In the genomic region with DNA sequence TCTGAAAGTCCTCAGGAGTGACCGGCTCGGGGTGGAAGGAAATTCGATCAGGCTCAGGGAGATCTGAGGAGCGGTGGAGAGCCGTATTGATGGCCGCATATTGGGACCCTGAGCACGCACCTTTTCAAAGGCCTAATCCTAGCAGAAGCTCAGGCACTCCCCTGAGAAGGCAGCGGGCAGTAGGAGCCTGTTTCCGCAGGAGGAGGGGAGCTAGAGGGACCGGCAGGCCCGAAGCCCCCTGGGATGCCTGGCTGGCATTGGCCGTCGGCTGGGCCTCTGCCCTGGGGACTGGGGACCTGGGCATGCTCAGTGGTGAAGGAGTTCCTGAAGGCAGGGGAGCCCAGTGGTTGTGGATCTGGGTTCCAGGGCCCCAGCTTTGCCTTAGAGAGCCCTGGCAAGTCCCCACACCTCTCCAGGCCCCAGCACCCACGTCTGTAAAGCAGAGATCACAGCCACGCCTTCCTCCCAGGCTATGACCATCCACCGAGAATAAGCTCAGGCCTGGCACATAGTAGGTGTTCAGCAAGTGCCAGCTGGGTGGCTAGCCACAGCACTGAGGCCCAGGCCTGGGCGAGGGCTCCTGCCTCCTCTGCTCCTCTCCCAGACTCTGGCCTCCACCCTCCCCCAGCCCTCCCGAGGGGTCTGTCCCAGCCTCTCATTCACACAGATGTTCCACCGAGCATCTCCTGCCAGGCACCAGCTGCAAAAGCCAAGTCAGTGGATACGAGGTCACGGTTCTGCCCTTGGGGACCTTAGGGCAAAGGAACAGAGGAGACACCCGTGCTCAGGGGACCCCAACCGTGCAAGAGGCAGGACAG, we compare ENCODE assay signal across 24 cellular contexts. TPM values are rescaled to one million over a fixed set of nuclear protein-coding genes. Genes with fewer than 3 reads are reported as not detected.
A peak's percentile ranks its signal among the peaks of the same experiment; 100 is the strongest.
DNase-seq lines count a peak whose midpoint lies in the region; ATAC-seq and TF ChIP-seq lines count a peak whose summit lies in the region.
"Had no signal": no experiment of that assay in that cellular context is flagged by ENCODE, and none has a peak within 500 bp of the region (broad histone marks: within the 10 kb centered on the region; RNA-seq: fewer than 3 reads in every experiment).

No MANE protein-coding gene starts in this region.

- H3K9me3 ChIP-seq in BE2C (no peaks in the 10 kb centered on the region), RWPE2 (ENCODE audit: severe bottlenecking) (peaks cover 6% of the 10 kb centered on the region), esophagus muscularis mucosa (no peaks in the 10 kb centered on the region), sigmoid colon (no peaks in the 10 kb centered on the region)
- H3K9me3 ChIP-seq: heart right ventricle, stomach, upper lobe of right lung had no signal

- H3K27me3 Mint-ChIP-seq in activated T-cell treated with anti-CD3 and anti-CD28 coated beads, Interleukin-2, amount 50 U/mL, for 4 hours (ENCODE audit: low read depth), result no peaks in the 10 kb centered on the region
- H3K27me3 Mint-ChIP-seq: activated CD4-positive, alpha-beta T cell treated with anti-CD3 and anti-CD28 coated beads, Interleukin-2, amount 10 ng/mL, durations not matched to agents 24 days and 14 days had no signal

- H3K4me1 ChIP-seq in BE2C, result no peaks in the 10 kb centered on the region; the same call in 1 of the 2 replicates
- H3K4me1 ChIP-seq in RWPE2 (ENCODE audit: insufficient read depth, poor library complexity, severe bottlenecking), result no peaks in the 10 kb centered on the region
- peaks cover 0 to 14% (median 11%) of the 10 kb centered on the region in 4 donors for H3K4me1 ChIP-seq in esophagus muscularis mucosa
- H3K4me1 ChIP-seq in sigmoid colon, result peaks cover 0 to 9% (median 6%) of the 10 kb centered on the region in 4 donors
- H3K4me1 ChIP-seq: heart right ventricle, upper lobe of right lung had no signal

- H3K4me3 ChIP-seq in BE2C (ENCODE audit: low read depth, low read length) (peak overlapping the region; percentile 33), RWPE2 (ENCODE audit: severe bottlenecking) (peak overlapping the region; percentile 5), esophagus muscularis mucosa (peak overlapping the region; percentile 17 to 45 (median 35)), sigmoid colon (peak overlapping the region in 2 of 4 donors; percentile 31 to 33)
- H3K4me3 ChIP-seq: skin epidermis, upper lobe of right lung had no signal

- H3K36me3 ChIP-seq in BE2C, result no peaks in the 10 kb centered on the region
- H3K36me3 ChIP-seq in RWPE2 (ENCODE audit: low read depth), result no peaks in the 10 kb centered on the region
- H3K36me3 ChIP-seq in esophagus muscularis mucosa, result no peaks in the 10 kb centered on the region
- H3K36me3 ChIP-seq in sigmoid colon, result no peaks in the 10 kb centered on the region
- H3K36me3 ChIP-seq: heart right ventricle, stomach, upper lobe of right lung had no signal

- H3K27me3 ChIP-seq in BE2C (no peaks in the 10 kb centered on the region), RWPE2 (ENCODE audit: insufficient read depth, poor library complexity, severe bottlenecking) (no peaks in the 10 kb centered on the region), esophagus muscularis mucosa (peaks cover 0 to 6% (median 0%) of the 10 kb centered on the region in 4 donors), sigmoid colon (no peaks in the 10 kb centered on the region)
- H3K27me3 ChIP-seq: upper lobe of right lung had no signal

- intact Hi-C loops in esophagus muscularis mucosa (cut with DNase I) (no loop called here), sigmoid colon (cut with DNase I) (no loop called here)

- H3K4me3 Mint-ChIP-seq in activated T-cell treated with anti-CD3 and anti-CD28 coated beads, Interleukin-2, amount 50 U/mL, for 4 hours, result no peak overlapping the region
- H3K4me3 Mint-ChIP-seq: activated CD4-positive, alpha-beta T cell treated with anti-CD3 and anti-CD28 coated beads, Interleukin-2, amount 10 ng/mL, durations not matched to agents 24 days and 14 days; CD8-positive, alpha-beta T cell had no signal

- 67% methylated on average over 22 of the region's 23 CpGs for WGBS in esophagus muscularis mucosa
- WGBS in sigmoid colon, 2 donors, result 74 to 83% methylated on average over 23 of the region's 23 CpGs

- ATAC-seq in RWPE2 (ENCODE audit: low read depth), result no peak
- no peak for ATAC-seq in HG03095 (IDR thresholded peaks at IDR 0.05; ENCODE audit: unreplicated experiment)
- no peak for ATAC-seq in activated T-cell treated with anti-CD3 and anti-CD28 coated beads, Interleukin-2, amount 50 U/mL, for 4 hours
- ATAC-seq: CD8-positive, alpha-beta T cell; Right ventricle myocardium inferior; upper lobe of right lung had no signal

- DNase-seq in BE2C (no peak), RWPE2 (ENCODE audit: low spot score) (no peak), esophagus muscularis mucosa (ENCODE audit: extremely low spot score) (no peak), sigmoid colon (no peak), NCI-H510A (lab: John Stamatoyannopoulos, UW) (no peak), MV-4-11 (lab: John Stamatoyannopoulos, UW) (no peak)
- no peak for DNase-seq in activated T-cell treated with anti-CD3 and anti-CD28 coated beads, Interleukin-2, amount 50 U/mL, for 4 hours
- DNase-seq: activated CD4-positive, alpha-beta T cell treated with anti-CD3 and anti-CD28 coated beads, Interleukin-2, amount 10 ng/mL, durations not matched to agents 24 days and 14 days; activated CD8-positive, alpha-beta memory T cell treated with anti-CD3 and anti-CD28 coated beads, Interleukin-2, amount 50 U/mL, for 4 hours; activated effector memory CD4-positive, alpha-beta T cell treated with anti-CD3 and anti-CD28 coated beads, Interleukin-2, amount 50 U/mL, for 16 hours; NCI-H1048; NCI-H2081; NCI-H510A treated with DMSO at 0.1 percent for 48 hours; stimulated activated CD4-positive, alpha-beta T cell treated with anti-CD3 and anti-CD28 coated beads, Interleukin-2, amount 100 ng/mL, for 48 hours; stomach; upper lobe of right lung had no signal

- no peaks in the 10 kb centered on the region for H3K36me3 Mint-ChIP-seq in activated T-cell treated with anti-CD3 and anti-CD28 coated beads, Interleukin-2, amount 50 U/mL, for 4 hours (ENCODE audit: insufficient read depth)
- H3K36me3 Mint-ChIP-seq: CD8-positive, alpha-beta T cell had no signal

- H3K27ac ChIP-seq in RWPE2 (ENCODE audit: poor library complexity, severe bottlenecking) (peak overlapping the region; percentile 50), esophagus muscularis mucosa (replicated peaks in 1 of 4) (peak overlapping the region in 1 of 4 donors; percentile 52), sigmoid colon (peak overlapping the region in 3 of 4 donors; percentile 31 to 66 (median 57))
- H3K27ac ChIP-seq: heart right ventricle, upper lobe of right lung had no signal

- TF ChIP-seq POLR2A in esophagus muscularis mucosa (IDR thresholded peaks at IDR 0.05; ENCODE audit: low read depth) (no peak), sigmoid colon (IDR thresholded peaks at IDR 0.05) (no peak)

- TF ChIP-seq EP300 in esophagus muscularis mucosa (IDR thresholded peaks at IDR 0.05) (no peak), sigmoid colon (IDR thresholded peaks at IDR 0.05) (no peak)

- no peaks in the 10 kb centered on the region for H3K4me1 Mint-ChIP-seq in activated T-cell treated with anti-CD3 and anti-CD28 coated beads, Interleukin-2, amount 50 U/mL, for 4 hours (ENCODE audit: low read depth)
- H3K4me1 Mint-ChIP-seq: activated CD4-positive, alpha-beta T cell treated with anti-CD3 and anti-CD28 coated beads, Interleukin-2, amount 10 ng/mL, durations not matched to agents 24 days and 14 days had no signal

- TF ChIP-seq CTCF in BE2C (IDR thresholded peaks at IDR 0.05; ENCODE audit: low read depth, low read length) (no peak), RWPE2 (IDR thresholded peaks at IDR 0.05; ENCODE audit: poor library complexity, severe bottlenecking) (no peak), esophagus muscularis mucosa (IDR thresholded peaks at IDR 0.05) (no peak), sigmoid colon (IDR thresholded peaks at IDR 0.05) (no peak)

- H3K9me3 Mint-ChIP-seq in activated T-cell treated with anti-CD3 and anti-CD28 coated beads, Interleukin-2, amount 50 U/mL, for 4 hours, result no peaks in the 10 kb centered on the region
- H3K9me3 Mint-ChIP-seq: activated CD4-positive, alpha-beta T cell treated with anti-CD3 and anti-CD28 coated beads, Interleukin-2, amount 10 ng/mL, durations not matched to agents 24 days and 14 days; CD8-positive, alpha-beta T cell had no signal

RNA-seq across cellular contexts. Expression of a gene that starts 17.2 kb away (rescaled TPM):
- polyA plus RNA-seq in BE2C (2012; ENCODE audit: insufficient read depth, insufficient read length, low read depth), result not detected
- total RNA-seq in esophagus muscularis mucosa (not detected), sigmoid colon (not detected)
- under 1 TPM in 1 of 3 donors, not detected in 2; 0.20 TPM for polyA plus RNA-seq in sigmoid colon
- total RNA-seq in activated T-cell treated with anti-CD3 and anti-CD28 coated beads, Interleukin-2, amount 50 U/mL, for 4 hours, result not detected
- total RNA-seq: activated CD4-positive, alpha-beta T cell treated with anti-CD3 and anti-CD28 coated beads, Interleukin-2, amount 10 ng/mL, durations not matched to agents 24 days and 14 days; cardiac septum; CD8-positive, alpha-beta T cell; dorsolateral prefrontal cortex; heart right ventricle; Right ventricle myocardium inferior; stomach; upper lobe of right lung had no signal
- polyA plus RNA-seq: liver, stomach had no signal

RNA-seq across cellular contexts. Expression of a gene that starts 25.2 kb away (rescaled TPM):
- polyA plus RNA-seq in BE2C (2012; ENCODE audit: insufficient read depth, insufficient read length, low read depth), result not detected
- total RNA-seq in esophagus muscularis mucosa (under 1 TPM in 3 of 4 donors, not detected in 1; 0.40 to 0.83 (median 0.42) TPM), sigmoid colon (under 1 TPM in 1 of 4 donors, not detected in 3; 0.36 TPM)
- 10 to 100 TPM in 2 of 3 donors, 1 to 10 TPM in 1; 9.6 to 11.9 (median 11.6) TPM for polyA plus RNA-seq in sigmoid colon
- total RNA-seq in activated T-cell treated with anti-CD3 and anti-CD28 coated beads, Interleukin-2, amount 50 U/mL, for 4 hours, result not detected
- total RNA-seq: activated CD4-positive, alpha-beta T cell treated with anti-CD3 and anti-CD28 coated beads, Interleukin-2, amount 10 ng/mL, durations not matched to agents 24 days and 14 days; CD8-positive, alpha-beta T cell; liver had no signal
- polyA plus RNA-seq: liver had no signal
